In the genomic region with DNA sequence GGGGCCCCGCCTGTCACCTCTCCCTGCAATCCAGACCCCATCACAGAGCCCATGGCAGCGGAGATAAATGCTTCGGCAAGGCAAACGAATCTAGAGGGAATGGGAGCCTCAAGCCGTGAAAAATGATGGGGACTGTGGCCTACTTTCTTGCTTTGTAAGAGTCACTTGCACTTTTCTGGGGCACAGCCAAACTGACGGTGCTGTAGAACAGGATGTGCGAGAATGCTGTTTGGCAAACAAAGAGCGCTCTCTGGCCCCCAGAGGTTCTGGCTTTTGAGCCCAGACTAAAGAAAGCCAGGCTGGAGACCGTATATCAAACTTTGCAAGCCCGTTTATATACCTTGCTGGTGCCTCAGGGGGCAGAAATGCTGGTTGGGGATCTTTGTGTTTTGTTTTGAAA, we compare ENCODE assay signal across 11 cellular contexts.
DNase-seq lines count a peak whose midpoint lies in the region; ATAC-seq and TF ChIP-seq lines count a peak whose summit lies in the region.
"Had no signal": no experiment of that assay in that cellular context is flagged by ENCODE, and none has a peak within 500 bp of the region (broad histone marks: within the 10 kb centered on the region; RNA-seq: fewer than 3 reads in every experiment).

No MANE protein-coding gene starts in this region.

- H3K27ac ChIP-seq in heart right ventricle (peak overlapping the region; percentile 47 to 94 (median 81)), uterus (peak overlapping the region; percentile 82 to 85)
- H3K27ac ChIP-seq: SJCRH30 had no signal

- peaks cover 0 to 3% (median 0%) of the 10 kb centered on the region in 9 donors for H3K36me3 ChIP-seq in heart right ventricle
- no peaks in the 10 kb centered on the region for H3K36me3 ChIP-seq in uterus
- H3K36me3 ChIP-seq: SJCRH30 had no signal

- peak in 6 of 8 donors; percentile 12 to 59 (median 23) for ATAC-seq in heart right ventricle
- no peak for ATAC-seq in naive thymus-derived CD8-positive, alpha-beta T cell
- no peak for ATAC-seq in GM21423 (IDR thresholded peaks at IDR 0.05; ENCODE audit: unreplicated experiment)

- no peaks in the 10 kb centered on the region for H3K27me3 ChIP-seq in heart right ventricle
- H3K27me3 ChIP-seq in uterus = no peaks in the 10 kb centered on the region

- no peak overlapping the region for H3K27ac Mint-ChIP-seq in naive thymus-derived CD8-positive, alpha-beta T cell
- H3K27ac Mint-ChIP-seq: CD8-positive, alpha-beta memory T cell had no signal

- TF ChIP-seq POLR2A in uterus (IDR thresholded peaks at IDR 0.05) = no peak

- H3K4me1 Mint-ChIP-seq in naive thymus-derived CD8-positive, alpha-beta T cell = no peaks in the 10 kb centered on the region
- H3K4me1 Mint-ChIP-seq: CD8-positive, alpha-beta memory T cell had no signal

- H3K4me1 ChIP-seq in heart right ventricle = peaks cover 23 to 80% (median 56%) of the 10 kb centered on the region in 9 donors
- peaks cover 0 to 13% of the 10 kb centered on the region in 2 donors for H3K4me1 ChIP-seq in uterus
- H3K4me1 ChIP-seq: SJCRH30 had no signal

- TF ChIP-seq CTCF in cardiac fibroblast (IDR thresholded peaks at IDR 0.05; ENCODE audit: low read depth, low read length) (no peak), heart right ventricle (IDR thresholded peaks at IDR 0.05) (no peak), uterus (IDR thresholded peaks at IDR 0.05) (no peak)

- POLR2A ChIA-PET in naive thymus-derived CD8-positive, alpha-beta T cell (lab: Charles Lee) = no interaction called here

- DNase-seq in cardiac fibroblast (ENCODE audit: low read depth in 2 of 2) (peak; percentile 60 to 83), heart right ventricle (peak; percentile 65 to 82), pons (ENCODE audit: low spot score) (peak; percentile 56), uterus (peak; percentile 85 to 86), NCI-H1930 (lab: John Stamatoyannopoulos, UW) (no peak)
- no peak for DNase-seq in naive thymus-derived CD8-positive, alpha-beta T cell
- DNase-seq: CD8-positive, alpha-beta memory T cell; mesendoderm; NCI-H1694 treated with DMSO at 0.1 percent for 48 hours; SJCRH30 had no signal

- intact Hi-C loops in heart right ventricle (cut with DNase I) (loop anchor here in 2 of 10 donors (5.0 to 10.0 kb wide), 3 partner anchors 79 to 107 kb away; a partner anchor contains a TSS), uterus (cut with DNase I; ENCODE audit: low total_unique reads) (no loop called here)

- peaks cover 0 to 3% (median 0%) of the 10 kb centered on the region in 3 donors for H3K36me3 Mint-ChIP-seq in naive thymus-derived CD8-positive, alpha-beta T cell
- H3K36me3 Mint-ChIP-seq: CD8-positive, alpha-beta memory T cell had no signal

- 28 to 29% methylated on average over 10 of the region's 10 CpGs for WGBS in heart right ventricle, 2 donors

- peaks cover 0 to 4% (median 0%) of the 10 kb centered on the region in 11 donors for H3K9me3 ChIP-seq in heart right ventricle
- H3K9me3 ChIP-seq in uterus = no peaks in the 10 kb centered on the region
- H3K9me3 ChIP-seq: SJCRH30 had no signal

- peaks cover under 1 to 17% (median 10%) of the 10 kb centered on the region in 9 donors for H3K9me3 Mint-ChIP-seq in naive thymus-derived CD8-positive, alpha-beta T cell

- peaks cover 0 to 9% (median 1%) of the 10 kb centered on the region in 5 donors for H3K27me3 Mint-ChIP-seq in naive thymus-derived CD8-positive, alpha-beta T cell

- H3K4me3 Mint-ChIP-seq in naive thymus-derived CD8-positive, alpha-beta T cell = no peak overlapping the region
- H3K4me3 Mint-ChIP-seq: CD8-positive, alpha-beta memory T cell had no signal

- H3K4me3 ChIP-seq in cardiac fibroblast (replicated peaks in 1 of 2; ENCODE audit: low read depth in 2 of 2, low read length in 2 of 2) (no peak overlapping the region), heart right ventricle (no peak overlapping the region), uterus (no peak overlapping the region)
- H3K4me3 ChIP-seq: SJCRH30 had no signal

Comparison
In these comparisons a context has a peak if more than half of its experiments do, and no peak if none do; other contexts are left out.
1. DNase-seq: peak in cardiac fibroblast (2 of 2), heart right ventricle (2 of 2), pons (single experiment) and uterus (2 of 2); none in NCI-H1930 (0 of 2) and naive thymus-derived CD8-positive, alpha-beta T cell (0 of 10).
2. ATAC-seq: peak in heart right ventricle (6 of 8); none in naive thymus-derived CD8-positive, alpha-beta T cell (0 of 2) and GM21423 (single experiment).